12 cellular contexts compared by ENCODE assay signal in the genomic region with DNA sequence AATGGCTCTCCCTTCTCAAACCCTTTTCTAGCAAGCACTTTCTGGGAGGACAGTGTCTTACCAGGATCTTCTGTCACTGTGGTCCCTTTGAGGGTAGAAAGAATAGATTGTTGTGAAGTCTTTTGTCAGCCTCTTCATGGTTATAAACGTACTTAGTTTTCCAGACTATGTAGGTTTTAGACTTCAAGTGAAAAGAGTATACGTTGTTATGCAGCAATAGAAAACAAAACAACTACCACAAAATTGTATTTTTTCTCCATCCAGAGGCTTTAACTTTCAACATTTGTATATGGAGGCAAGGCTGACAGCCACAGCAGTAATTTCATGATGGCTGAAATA. TPM values are rescaled to one million over a fixed set of nuclear protein-coding genes. Genes with fewer than 3 reads are reported as not detected.
DNase-seq lines count a peak whose midpoint lies in the region; TF ChIP-seq lines count a peak whose summit lies in the region.
"Had no signal": no experiment of that assay in that cellular context is flagged by ENCODE, and none has a peak within 500 bp of the region (broad histone marks: within the 10 kb centered on the region; RNA-seq: fewer than 3 reads in every experiment).

No MANE protein-coding gene starts in this region.

- no peak for TF ChIP-seq CTCF in esophagus squamous epithelium (IDR thresholded peaks at IDR 0.05)
- TF ChIP-seq CTCF in tibial nerve (IDR thresholded peaks at IDR 0.05), result no peak
- no peak for TF ChIP-seq CTCF in Calu3 (IDR thresholded peaks at IDR 0.05; ENCODE audit: unreplicated experiment)

- peak overlapping the region in 3 of 4 donors; percentile 70 to 87 (median 74) for H3K27ac ChIP-seq in esophagus squamous epithelium
- peak overlapping the region in 3 of 4 donors; percentile 70 to 78 (median 76) for H3K27ac ChIP-seq in tibial nerve
- H3K27ac ChIP-seq: PC-9 had no signal

- H3K36me3 ChIP-seq in esophagus squamous epithelium (no peaks in the 10 kb centered on the region), tibial nerve (no peaks in the 10 kb centered on the region)

- H3K36me3 Mint-ChIP-seq in activated naive CD4-positive, alpha-beta T cell treated with anti-CD3 and anti-CD28 coated beads, Interleukin-2, amount 50 U/mL, for 24 hours, result peaks cover 12% of the 10 kb centered on the region
- peaks cover 42% of the 10 kb centered on the region for H3K36me3 Mint-ChIP-seq in T-helper 1 cell treated with Interleukin-12 subunit alpha and Interleukin-12 subunit beta and Interleukin-4 antibody, amounts not matched to agents 30 μg/mL and 1 μg/mL, for 36 hours (ENCODE audit: low read depth)
- H3K36me3 Mint-ChIP-seq in Calu3 (ENCODE audit: insufficient read depth, unreplicated experiment), result no peaks in the 10 kb centered on the region

- H3K27me3 ChIP-seq in esophagus squamous epithelium (no peaks in the 10 kb centered on the region), tibial nerve (no peaks in the 10 kb centered on the region)

- peak overlapping the region; percentile 79 for H3K4me3 Mint-ChIP-seq in activated naive CD4-positive, alpha-beta T cell treated with anti-CD3 and anti-CD28 coated beads, Interleukin-2, amount 50 U/mL, for 24 hours
- peak overlapping the region; percentile 83 for H3K4me3 Mint-ChIP-seq in T-helper 1 cell treated with Interleukin-12 subunit alpha and Interleukin-12 subunit beta and Interleukin-4 antibody, amounts not matched to agents 30 μg/mL and 1 μg/mL, for 36 hours
- no peak overlapping the region for H3K4me3 Mint-ChIP-seq in Calu3 (ENCODE audit: low read depth, unreplicated experiment)

- no peaks in the 10 kb centered on the region for H3K27me3 Mint-ChIP-seq in activated naive CD4-positive, alpha-beta T cell treated with anti-CD3 and anti-CD28 coated beads, Interleukin-2, amount 50 U/mL, for 24 hours
- H3K27me3 Mint-ChIP-seq in T-helper 1 cell treated with Interleukin-12 subunit alpha and Interleukin-12 subunit beta and Interleukin-4 antibody, amounts not matched to agents 30 μg/mL and 1 μg/mL, for 36 hours (ENCODE audit: low read depth), result no peaks in the 10 kb centered on the region
- H3K27me3 Mint-ChIP-seq in Calu3 (ENCODE audit: unreplicated experiment), result no peaks in the 10 kb centered on the region

- no peak for DNase-seq in activated naive CD4-positive, alpha-beta T cell treated with anti-CD3 and anti-CD28 coated beads, Interleukin-2, amount 50 U/mL, for 16 hours
- DNase-seq in esophagus squamous epithelium (lab: John Stamatoyannopoulos, UW) (no peak), tibial nerve (ENCODE audit: low spot score in 2 of 2) (no peak), Calu3 (no peak), ACHN (no peak), HUDEP-2 (lab: John Stamatoyannopoulos, UW; ENCODE audit: unreplicated experiment in 76 of 76) (no peak)
- DNase-seq: NCI-H1417 treated with DMSO at 0.1 percent for 48 hours, NCI-H446 treated with DMSO at 0.1 percent for 48 hours, PC-9, trophoblast cell had no signal

- TF ChIP-seq POLR2A in esophagus squamous epithelium (IDR thresholded peaks at IDR 0.05), result no peak
- TF ChIP-seq POLR2A in tibial nerve (IDR thresholded peaks at IDR 0.05), result no peak

- peaks cover 17 to 98% (median 59%) of the 10 kb centered on the region in 3 donors for H3K4me1 ChIP-seq in esophagus squamous epithelium
- peaks cover 0 to 20% (median 3%) of the 10 kb centered on the region in 4 donors for H3K4me1 ChIP-seq in tibial nerve

- in situ Hi-C loops in ACHN (cut with HindIII; ENCODE audit: low pct_ligation_motif_present, low pct_unique_long_range_greater_than_20kb, low sequenced_read_pairs), result no loop called here

- H3K4me1 Mint-ChIP-seq in activated naive CD4-positive, alpha-beta T cell treated with anti-CD3 and anti-CD28 coated beads, Interleukin-2, amount 50 U/mL, for 24 hours, result peaks cover 96% of the 10 kb centered on the region
- peaks cover 85% of the 10 kb centered on the region for H3K4me1 Mint-ChIP-seq in T-helper 1 cell treated with Interleukin-12 subunit alpha and Interleukin-12 subunit beta and Interleukin-4 antibody, amounts not matched to agents 30 μg/mL and 1 μg/mL, for 36 hours (ENCODE audit: low read depth)
- no peaks in the 10 kb centered on the region for H3K4me1 Mint-ChIP-seq in Calu3 (ENCODE audit: low read depth, unreplicated experiment)

- peak overlapping the region; percentile 95 for H3K27ac Mint-ChIP-seq in activated naive CD4-positive, alpha-beta T cell treated with anti-CD3 and anti-CD28 coated beads, Interleukin-2, amount 50 U/mL, for 24 hours
- peak overlapping the region; percentile 92 for H3K27ac Mint-ChIP-seq in T-helper 1 cell treated with Interleukin-12 subunit alpha and Interleukin-12 subunit beta and Interleukin-4 antibody, amounts not matched to agents 30 μg/mL and 1 μg/mL, for 36 hours
- H3K27ac Mint-ChIP-seq in Calu3 (ENCODE audit: unreplicated experiment), result no peak overlapping the region

- peaks cover 7% of the 10 kb centered on the region for H3K9me3 Mint-ChIP-seq in activated naive CD4-positive, alpha-beta T cell treated with anti-CD3 and anti-CD28 coated beads, Interleukin-2, amount 50 U/mL, for 24 hours
- H3K9me3 Mint-ChIP-seq in T-helper 1 cell treated with Interleukin-12 subunit alpha and Interleukin-12 subunit beta and Interleukin-4 antibody, amounts not matched to agents 30 μg/mL and 1 μg/mL, for 36 hours, result peaks cover 8% of the 10 kb centered on the region
- no peaks in the 10 kb centered on the region for H3K9me3 Mint-ChIP-seq in Calu3 (ENCODE audit: low read depth, unreplicated experiment)

- H3K4me3 ChIP-seq in esophagus squamous epithelium, result no peak overlapping the region
- H3K4me3 ChIP-seq in tibial nerve, result no peak overlapping the region
- H3K4me3 ChIP-seq: PC-9 had no signal

- CTCF ChIA-PET in Calu3 (lab: Charles Lee), result no interaction called here

- 53 to 65% methylated on average over 2 of the region's 2 CpGs for WGBS in esophagus squamous epithelium, 2 donors
- WGBS in tibial nerve, 2 donors, result 38 to 50% methylated on average over 2 of the region's 2 CpGs

- H3K9me3 ChIP-seq in esophagus squamous epithelium (no peaks in the 10 kb centered on the region), tibial nerve (no peaks in the 10 kb centered on the region)

- no TSS peak for BruUV-seq in Calu3 (replicated peaks; lab: Mats Ljungman, UMichigan)

- TF ChIP-seq EP300 in tibial nerve (IDR thresholded peaks at IDR 0.05), result no peak

- intact Hi-C loops in esophagus squamous epithelium (cut with DNase I), result no loop called here
- intact Hi-C loops in Calu3 (cut with micrococcal nuclease; ENCODE audit: unreplicated experiment), result no loop called here

RNA-seq across cellular contexts. Expression of gene PRKCH, which starts 23.7 kb away (rescaled TPM):
- total RNA-seq in esophagus squamous epithelium (10 to 100 TPM; 34.5 to 51.3 (median 45.0) TPM), tibial nerve (10 to 100 TPM; 26.4 to 33.9 (median 29.2) TPM), Calu3 (2022) (18.5 and 22.3 TPM in 2 replicates)
